16 cellular contexts compared by ENCODE assay signal in the genomic region with DNA sequence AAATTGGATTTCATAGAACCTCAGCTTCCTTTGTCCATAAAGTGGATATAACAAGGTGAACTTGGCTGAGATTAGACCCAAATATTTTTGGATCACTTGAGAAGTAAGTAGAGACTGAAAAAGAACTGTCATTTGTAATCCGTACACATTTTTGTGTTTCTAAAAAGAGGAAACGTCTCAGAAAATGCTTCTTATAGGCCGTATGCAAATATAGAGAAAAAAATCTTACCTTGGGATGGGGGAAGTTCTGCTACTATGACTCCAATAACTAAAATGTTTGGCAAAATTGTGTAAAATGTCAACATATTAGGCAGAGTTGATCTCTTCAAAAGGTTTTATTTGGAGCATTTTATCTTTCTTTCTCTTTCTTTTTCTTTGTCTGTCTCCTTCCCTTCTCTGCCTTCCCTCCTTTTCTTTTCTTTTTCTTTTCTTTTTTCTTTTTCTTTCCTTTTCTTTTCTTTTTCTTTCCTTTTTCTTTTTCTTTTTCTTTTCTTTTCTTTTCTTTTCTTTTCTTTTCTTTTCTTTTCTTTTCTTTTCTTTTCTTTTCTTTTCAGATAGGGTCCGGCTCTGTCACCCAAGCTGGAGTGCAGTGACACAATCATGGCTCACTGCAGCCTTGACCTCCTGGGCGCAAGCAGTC. TPM values are rescaled to one million over a fixed set of nuclear protein-coding genes. Genes with fewer than 3 reads are reported as not detected.
DNase-seq lines count a peak whose midpoint lies in the region; ATAC-seq and TF ChIP-seq lines count a peak whose summit lies in the region.
"Had no signal": no experiment of that assay in that cellular context is flagged by ENCODE, and none has a peak within 500 bp of the region (broad histone marks: within the 10 kb centered on the region; RNA-seq: fewer than 3 reads in every experiment).

No MANE protein-coding gene starts in this region.

- no peak for ATAC-seq in GM23338
- no peak for ATAC-seq in GM19397 (IDR thresholded peaks at IDR 0.05; ENCODE audit: unreplicated experiment)

- peaks cover 11% of the 10 kb centered on the region for H3F3A ChIP-seq in GM23338 (replicated peaks; ENCODE audit: low read depth)

- H3K79me2 ChIP-seq in GM23338 (replicated peaks; ENCODE audit: insufficient read depth) (no peaks in the 10 kb centered on the region), Karpas-422 (ENCODE audit: low read length) (no peaks in the 10 kb centered on the region)

- H3K4me1 Mint-ChIP-seq in GM23338, result peaks cover 46% of the 10 kb centered on the region
- H3K4me1 Mint-ChIP-seq in progenitor cell of endocrine pancreas (ENCODE audit: low read depth), result peaks cover 22% of the 10 kb centered on the region

- peak overlapping the region; percentile 26; the same call in 1 of the 3 replicates for H3K4me3 Mint-ChIP-seq in GM23338
- H3K4me3 Mint-ChIP-seq in progenitor cell of endocrine pancreas (ENCODE audit: low read depth), result no peak overlapping the region
- H3K4me3 Mint-ChIP-seq: activated naive CD8-positive, alpha-beta T cell; activated T-helper 1 cell treated with anti-CD3 and anti-CD28 coated beads, Interleukin-12 subunit alpha, Interleukin-12 subunit beta, Interleukin-2, Interleukin-4 antibody, amounts not matched to agents 30 ng/mL and 10 ng/mL and 1 ng/mL, durations not matched to agents 14 hours and 24 hours and 36 hours had no signal

- H3K9me3 ChIP-seq in Karpas-422 (ENCODE audit: low read length), result no peaks in the 10 kb centered on the region
- H3K9me3 ChIP-seq in iPS DF 6.9 (ENCODE audit: control insufficient read depth, insufficient read depth, low read length), result no peaks in the 10 kb centered on the region
- H3K9me3 ChIP-seq: SJSA1, thoracic aorta had no signal

- no peaks in the 10 kb centered on the region for H3K36me3 ChIP-seq in GM23338 (ENCODE audit: insufficient read depth)
- no peaks in the 10 kb centered on the region for H3K36me3 ChIP-seq in Karpas-422 (ENCODE audit: insufficient read depth, low read length)
- H3K36me3 ChIP-seq in iPS DF 6.9 (ENCODE audit: control insufficient read depth, insufficient read depth, low read length), result no peaks in the 10 kb centered on the region
- H3K36me3 ChIP-seq: SJSA1, thoracic aorta had no signal

- no peak for TF ChIP-seq CTCF in GM23338 (conservative IDR thresholded peaks at IDR 0.05; ENCODE audit: low read depth in 2 of 2)
- no peak for TF ChIP-seq CTCF in progenitor cell of endocrine pancreas (IDR thresholded peaks at IDR 0.05; ENCODE audit: unreplicated experiment)

- H3K27ac ChIP-seq in GM23338 (ENCODE audit: low read depth) (peak overlapping the region; percentile 100), Karpas-422 (ENCODE audit: low read length) (no peak overlapping the region), iPS DF 6.9 (ENCODE audit: low read length) (peak overlapping the region; percentile 6)

- H3K4me2 ChIP-seq in GM23338 (peak overlapping the region; percentile 62), Karpas-422 (ENCODE audit: low read depth, low read length, poor library complexity, severe bottlenecking) (peak overlapping the region; percentile 53)

- no peaks in the 10 kb centered on the region for H4K20me1 ChIP-seq in GM23338 (replicated peaks; ENCODE audit: insufficient read depth)
- H4K20me1 ChIP-seq in Karpas-422 (ENCODE audit: insufficient read depth, low read depth, low read length), result no peaks in the 10 kb centered on the region

- no peak overlapping the region for H2AFZ ChIP-seq in GM23338
- no peak overlapping the region for H2AFZ ChIP-seq in Karpas-422 (ENCODE audit: low read length)

- H3K27me3 Mint-ChIP-seq in GM23338 (ENCODE audit: insufficient read depth, low read depth, poor library complexity) (peaks cover 4% of the 10 kb centered on the region), progenitor cell of endocrine pancreas (no peaks in the 10 kb centered on the region)

- H3K9me3 Mint-ChIP-seq in GM23338, result peaks cover 16% of the 10 kb centered on the region
- no peaks in the 10 kb centered on the region for H3K9me3 Mint-ChIP-seq in progenitor cell of endocrine pancreas (ENCODE audit: low read depth)
- H3K9me3 Mint-ChIP-seq: activated T-helper 1 cell treated with anti-CD3 and anti-CD28 coated beads, Interleukin-12 subunit alpha, Interleukin-12 subunit beta, Interleukin-2, Interleukin-4 antibody, amounts not matched to agents 30 ng/mL and 10 ng/mL and 1 ng/mL, durations not matched to agents 14 hours and 24 hours and 36 hours had no signal

- DNase-seq in GM23338 (ENCODE audit: low spot score) (no peak), Karpas-422 (peak; percentile 62), iPS DF 6.9 (ENCODE audit: low read depth, low spot score) (no peak), progenitor cell of endocrine pancreas (ENCODE audit: low spot score, unreplicated experiment) (no peak), NCI-H2029 treated with DMSO at 0.1 percent for 48 hours (lab: John Stamatoyannopoulos, UW) (no peak), T1000 (lab: John Stamatoyannopoulos, UW) (no peak)
- DNase-seq: DND-41, head of caudate nucleus, midbrain, NCI-H1417 treated with DMSO at 0.1 percent for 48 hours, NCI-H2171 had no signal

- H3K27ac Mint-ChIP-seq in GM23338 (peak overlapping the region; percentile 97), progenitor cell of endocrine pancreas (peak overlapping the region; percentile 41)
- H3K27ac Mint-ChIP-seq: activated naive CD8-positive, alpha-beta T cell; activated T-helper 1 cell treated with anti-CD3 and anti-CD28 coated beads, Interleukin-12 subunit alpha, Interleukin-12 subunit beta, Interleukin-2, Interleukin-4 antibody, amounts not matched to agents 30 ng/mL and 10 ng/mL and 1 ng/mL, durations not matched to agents 14 hours and 24 hours and 36 hours had no signal

- H3K9ac ChIP-seq in Karpas-422 (ENCODE audit: low read length), result no peak overlapping the region

- H3K4me3 ChIP-seq in GM23338, result peak overlapping the region; percentile 13; the same call in 1 of the 2 replicates
- no peak overlapping the region for H3K4me3 ChIP-seq in Karpas-422 (ENCODE audit: low read length)
- no peak overlapping the region for H3K4me3 ChIP-seq in iPS DF 6.9 (ENCODE audit: low read length)
- H3K4me3 ChIP-seq: SJSA1, thoracic aorta had no signal

- peaks cover 30% of the 10 kb centered on the region for H3K36me3 Mint-ChIP-seq in GM23338 (ENCODE audit: low read depth)
- H3K36me3 Mint-ChIP-seq in progenitor cell of endocrine pancreas (ENCODE audit: insufficient read depth), result no peaks in the 10 kb centered on the region
- H3K36me3 Mint-ChIP-seq: activated naive CD8-positive, alpha-beta T cell had no signal

- H3K27me3 ChIP-seq in GM23338 (ENCODE audit: insufficient read depth) (no peaks in the 10 kb centered on the region), Karpas-422 (ENCODE audit: low read length) (no peaks in the 10 kb centered on the region), iPS DF 6.9 (ENCODE audit: control insufficient read depth, insufficient read depth, low read length) (no peaks in the 10 kb centered on the region)
- H3K27me3 ChIP-seq: SJSA1 had no signal

- H3K9me2 ChIP-seq in GM23338 (ENCODE audit: insufficient read depth), result peaks cover 16% of the 10 kb centered on the region
- H3K9me2 ChIP-seq in Karpas-422 (replicated peaks; ENCODE audit: insufficient read depth, low read length), result no peaks in the 10 kb centered on the region

- WGBS in iPS DF 6.9 (ENCODE audit: insufficient coverage, insufficient read length), result no CpG with 5 or more reads among the region's 5 CpGs

- H3K4me1 ChIP-seq in GM23338 (ENCODE audit: insufficient read depth) (peaks cover 22% of the 10 kb centered on the region), Karpas-422 (ENCODE audit: low read length) (peaks cover 7% of the 10 kb centered on the region), iPS DF 6.9 (ENCODE audit: control insufficient read depth, insufficient read depth, low read length) (peaks cover 4% of the 10 kb centered on the region)

RNA-seq across cellular contexts. Expression of a gene that starts 48.2 kb away (rescaled TPM):
- total RNA-seq in GM23338 (2014; rRNA removed; shearing (Covaris generic)), result 73.4 and 75.8 TPM in 2 replicates
- 84.5 and 95.9 TPM in 2 replicates for polyA plus RNA-seq in GM23338 (2016; fragmentation: Nextera tagmentation; extraction: Ambion mirVana)
- 0.43 TPM in 1 of 2 replicates, not detected in the other for total RNA-seq in Karpas-422 (2014; rRNA removed; shearing (Covaris generic); ENCODE audit: low replicate concordance)
- total RNA-seq in progenitor cell of endocrine pancreas, result 8.4 and 9.4 TPM in 2 replicates

RNA-seq across cellular contexts. Expression of a gene that starts 59.0 kb away (rescaled TPM):
- total RNA-seq in GM23338 (2014; rRNA removed; shearing (Covaris generic)), result 49.1 and 53.5 TPM in 2 replicates
- polyA plus RNA-seq in GM23338 (2016; fragmentation: Nextera tagmentation; extraction: Ambion mirVana), result 20.2 and 25.6 TPM in 2 replicates
- total RNA-seq in Karpas-422 (2014; rRNA removed; shearing (Covaris generic); ENCODE audit: low replicate concordance), result 7.6 and 13.8 TPM in 2 replicates
- 43.8 and 44.9 TPM in 2 replicates for total RNA-seq in progenitor cell of endocrine pancreas
